In the genomic region with DNA sequence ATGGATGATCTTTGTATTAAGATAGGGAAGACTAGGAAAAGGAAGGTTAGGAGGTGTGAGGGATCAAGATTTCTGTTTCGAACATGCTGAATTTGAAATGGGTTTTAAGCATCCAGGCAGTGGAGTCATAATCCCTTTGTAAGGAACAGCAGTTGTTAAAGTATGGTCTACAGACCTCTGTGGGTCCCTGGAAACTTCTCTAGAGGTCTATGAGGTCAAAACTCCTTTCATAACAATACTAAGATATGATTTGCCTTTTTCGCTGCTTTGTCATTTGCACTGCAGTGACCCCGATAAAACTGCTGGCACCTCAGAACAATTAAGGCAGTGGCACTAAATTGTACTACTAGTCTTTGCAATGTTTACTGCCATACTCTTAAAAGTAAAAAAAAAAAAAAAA, we compare ENCODE assay signal across 1 cellular context.
TF ChIP-seq lines count a peak whose summit lies in the region.

No MANE protein-coding gene starts in this region.

TF ChIP-seq in H1, 55 proteins besides CTCF, POLR2A, EP300 and RAD21:
- TF ChIP-seq SP4 (IDR thresholded peaks at IDR 0.05; ENCODE audit: low read length), result no peak
- TF ChIP-seq KDM1A (IDR thresholded peaks at IDR 0.05; ENCODE audit: borderline replicate concordance, low read length), result no peak
- TF ChIP-seq NRF1 (IDR thresholded peaks at IDR 0.05; ENCODE audit: low read depth, low read length), result no peak
- TF ChIP-seq ZNF274 (IDR thresholded peaks at IDR 0.05; ENCODE audit: borderline replicate concordance, extremely low read depth, low read length), result no peak
- no peak for TF ChIP-seq HDAC6 (IDR thresholded peaks at IDR 0.05; ENCODE audit: low read depth, low read length)
- TF ChIP-seq BCL11A (IDR thresholded peaks at IDR 0.05; ENCODE audit: low read depth in 2 of 2, low read length in 2 of 2), result no peak
- no peak for TF ChIP-seq POLR2AphosphoS5 (IDR thresholded peaks at IDR 0.05; ENCODE audit: low read depth, low read length)
- TF ChIP-seq POU5F1 (IDR thresholded peaks at IDR 0.05; ENCODE audit: low read depth, low read length), result no peak
- no peak for TF ChIP-seq CHD2 (IDR thresholded peaks at IDR 0.05; ENCODE audit: low read length)
- no peak for TF ChIP-seq CBX5 (IDR thresholded peaks at IDR 0.05; ENCODE audit: low read depth, low read length)
